ENCODE assay signal across 8 cellular contexts in genomic region chr9:105557804-105558610, GRCh38. TPM values are rescaled to one million over a fixed set of nuclear protein-coding genes. Genes with fewer than 3 reads are reported as not detected.
DNase-seq lines count a peak whose midpoint lies in the region; ATAC-seq and TF ChIP-seq lines count a peak whose summit lies in the region.

Gene FKTN, plus strand, starts transcription at chr9:105558131. Its CDS starts 16,902 bp downstream, at chr9:105575033.

- H3K79me2 ChIP-seq in fibroblast of lung (ENCODE audit: control insufficient read depth, insufficient read depth, low read length): peaks cover 6% of the 10 kb centered on the region

- peak within 1 kb of the TSS; percentile 97 for H2AFZ ChIP-seq in fibroblast of lung (ENCODE audit: low read length)

- H3K36me3 Mint-ChIP-seq in naive thymus-derived CD8-positive, alpha-beta T cell: peaks cover 12 to 22% (median 14%) of the 10 kb centered on the region in 3 donors

- H3K27me3 ChIP-seq in fibroblast of lung (ENCODE audit: control insufficient read depth, insufficient read depth, low read length): no peaks in the 10 kb centered on the region

- H3K4me1 ChIP-seq in fibroblast of lung (ENCODE audit: control insufficient read depth, extremely low read depth, insufficient read depth, low read length): no peaks in the 10 kb centered on the region

- peaks cover 16 to 26% (median 19%) of the 10 kb centered on the region in 4 donors for H3K4me1 Mint-ChIP-seq in naive thymus-derived CD8-positive, alpha-beta T cell

- peaks cover 0 to 20% (median 8%) of the 10 kb centered on the region in 9 donors for H3K9me3 Mint-ChIP-seq in naive thymus-derived CD8-positive, alpha-beta T cell

- DNase-seq in DMS79 treated with DMSO at 0.1 percent for 48 hours (lab: John Stamatoyannopoulos, UW) (peak; percentile 28), RKO (ENCODE audit: low spot score) (peak; percentile 93), activated T-helper 1 cell treated with Interleukin-2 at 50 U/mL for 16 hours (ENCODE audit: low read depth) (peak; percentile 52), fibroblast of lung (ENCODE audit: low read depth in 2 of 2) (peak; percentile 82 to 85)
- DNase-seq in Jurkat, Clone E6-1 (ENCODE audit: low read depth, low spot score): peak; percentile 78
- DNase-seq in naive thymus-derived CD8-positive, alpha-beta T cell: peak; percentile 65 to 86 (median 75)
- peak; percentile 58 to 84 (median 70) for DNase-seq in stimulated activated naive CD4-positive, alpha-beta T cell (lab: John Stamatoyannopoulos, UW)

- no peaks in the 10 kb centered on the region for H3K9me3 ChIP-seq in fibroblast of lung (ENCODE audit: control insufficient read depth, insufficient read depth, low read depth, low read length)

- no peak for TF ChIP-seq CTCF in fibroblast of lung (conservative IDR thresholded peaks at IDR 0.05 in 1 of 2, IDR thresholded peaks at IDR 0.05 in 1 of 2; ENCODE audit: low read depth in 1 of 2, low read length in 2 of 2)

- H3K4me3 Mint-ChIP-seq in naive thymus-derived CD8-positive, alpha-beta T cell: peak within 1 kb of the TSS; percentile 90 to 98 (median 96)

- H3K9ac ChIP-seq in fibroblast of lung (ENCODE audit: insufficient read depth, low read length): peak within 1 kb of the TSS; percentile 64

- H3K27ac Mint-ChIP-seq in naive thymus-derived CD8-positive, alpha-beta T cell: peak within 1 kb of the TSS; percentile 74 to 94 (median 90)

- peak; percentile 98 for ATAC-seq in GM21717 (IDR thresholded peaks at IDR 0.05; ENCODE audit: unreplicated experiment)
- peak; percentile 95 to 98 for ATAC-seq in naive thymus-derived CD8-positive, alpha-beta T cell

- POLR2A ChIA-PET in naive thymus-derived CD8-positive, alpha-beta T cell (lab: Charles Lee): no interaction called here

- H4K20me1 ChIP-seq in fibroblast of lung (ENCODE audit: control insufficient read depth, extremely low read depth, insufficient read depth, low read length): no peaks in the 10 kb centered on the region

- no peaks in the 10 kb centered on the region for H3K27me3 Mint-ChIP-seq in naive thymus-derived CD8-positive, alpha-beta T cell

- H3K27ac ChIP-seq in fibroblast of lung (ENCODE audit: insufficient read depth, low read length): peak within 1 kb of the TSS; percentile 40

- no peaks in the 10 kb centered on the region for H3K36me3 ChIP-seq in fibroblast of lung (ENCODE audit: control insufficient read depth, insufficient read depth, low read length)

- H3K4me2 ChIP-seq in fibroblast of lung (ENCODE audit: extremely low read depth, insufficient read depth, low read length): peak within 1 kb of the TSS; percentile 93

- peak within 1 kb of the TSS; percentile 97 for H3K4me3 ChIP-seq in Jurkat, Clone E6-1 (ENCODE audit: low read length)
- H3K4me3 ChIP-seq in fibroblast of lung (replicated peaks in 1 of 4; ENCODE audit: control extremely low read depth in 1 of 4, insufficient read depth in 1 of 4, low read depth in 3 of 4, low read length in 4 of 4): peak within 1 kb of the TSS; percentile 88 to 97 (median 94)

RNA-seq across cellular contexts. Expression of gene FKTN, which starts in this region (rescaled TPM):
- polyA plus RNA-seq in Jurkat, Clone E6-1 (2012; ENCODE audit: insufficient read depth, insufficient read length): 8.4 TPM
- 29.0 and 32.9 TPM in 2 replicates for total RNA-seq in fibroblast of lung
- polyA plus RNA-seq in fibroblast of lung: 22.8 and 31.0 TPM in 2 replicates
- 11.1 and 15.7 TPM in 2 replicates for polyA plus RNA-seq in fibroblast of lung (2012)
- 4.6 and 15.7 TPM in 2 replicates for polyA minus RNA-seq in fibroblast of lung (ENCODE audit: low replicate concordance)
- total RNA-seq in naive thymus-derived CD8-positive, alpha-beta T cell: 10 to 100 TPM; 12.9 to 16.1 TPM
- polyA plus RNA-seq in naive thymus-derived CD8-positive, alpha-beta T cell: 1 to 10 TPM in 2 of 3 donors, under 1 TPM in 1; 0.78 to 2.5 (median 1.1) TPM

Comparison
In these comparisons a context has a peak if more than half of its experiments do, and no peak if none do; other contexts are left out.
1. Peak in every context shown above with its lines: DNase-seq, ATAC-seq, H3K4me3 ChIP-seq and H3K27ac ChIP-seq.
2. DNase-seq: peak in every context shown above with its lines; median percentile 93 in RKO; 84 in fibroblast of lung; 78 in Jurkat, Clone E6-1; 75 in naive thymus-derived CD8-positive, alpha-beta T cell; 70 in stimulated activated naive CD4-positive, alpha-beta T cell; 52 in activated T-helper 1 cell treated with Interleukin-2 at 50 U/mL for 16 hours; 28 in DMS79 treated with DMSO at 0.1 percent for 48 hours.